15 cellular contexts compared by ENCODE assay signal in the genomic region with DNA sequence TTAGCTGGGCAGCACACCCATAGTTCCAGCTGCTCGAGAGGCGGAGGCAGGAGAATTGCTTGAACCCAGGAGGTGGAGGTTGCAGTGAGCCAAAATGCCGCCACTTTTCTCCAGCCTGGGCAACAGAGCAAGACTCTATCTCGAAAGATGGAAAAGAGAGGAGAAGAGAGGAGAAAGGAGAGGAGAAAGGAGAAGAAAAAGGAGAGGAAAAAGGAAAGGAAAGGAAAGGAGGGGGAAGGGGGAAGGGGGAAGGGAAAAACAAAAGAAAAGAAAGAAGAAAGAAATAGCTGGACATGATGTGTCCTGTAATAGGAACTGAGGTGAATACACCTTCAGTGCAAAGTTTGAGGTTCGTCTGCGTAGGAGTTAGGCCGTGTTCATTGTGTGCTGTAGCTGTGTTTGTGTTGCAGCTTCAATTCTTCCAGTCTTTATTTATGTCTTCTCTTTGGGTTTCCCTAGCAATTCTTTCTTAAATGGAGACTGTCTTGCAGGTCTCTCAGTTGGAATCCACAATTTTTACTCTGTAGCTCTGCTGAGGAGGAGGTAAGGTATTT. TPM values are rescaled to one million over a fixed set of nuclear protein-coding genes. Genes with fewer than 3 reads are reported as not detected.
DNase-seq lines count a peak whose midpoint lies in the region; ATAC-seq and TF ChIP-seq lines count a peak whose summit lies in the region.
"Had no signal": no experiment of that assay in that cellular context is flagged by ENCODE, and none has a peak within 500 bp of the region (broad histone marks: within the 10 kb centered on the region; RNA-seq: fewer than 3 reads in every experiment).

No MANE protein-coding gene starts in this region.

- no peak overlapping the region for H4K8ac ChIP-seq in mesendoderm (ENCODE audit: low read depth, low read length)

- no peak overlapping the region for H4K5ac ChIP-seq in mesendoderm (ENCODE audit: low read length)

- no peaks in the 10 kb centered on the region for H3K4me1 ChIP-seq in HEK293 (ENCODE audit: control insufficient read depth, insufficient read depth, low read length)
- H3K4me1 ChIP-seq in mesendoderm (ENCODE audit: control insufficient read depth, low read depth, low read length) = no peaks in the 10 kb centered on the region
- H3K4me1 ChIP-seq in effector memory CD4-positive, alpha-beta T cell (ENCODE audit: control insufficient read depth, insufficient read depth, low read length, poor library complexity, severe bottlenecking) = no peaks in the 10 kb centered on the region

- H3K79me1 ChIP-seq in mesendoderm (ENCODE audit: low read length) = peaks cover under 1% of the 10 kb centered on the region

- WGBS in mesendoderm (ENCODE audit: extremely low coverage, insufficient coverage, low lambda C conversion rate) = no CpG with 5 or more reads among the region's 7 CpGs

- no peak for DNase-seq in central memory CD8-positive, alpha-beta T cell (ENCODE audit: low spot score in 2 of 2)
- peak; percentile 64 for DNase-seq in mesendoderm
- DNase-seq in effector memory CD4-positive, alpha-beta T cell = no peak
- no peak for DNase-seq in activated T-cell treated with anti-CD3 and anti-CD28 coated beads, Interleukin-2, amount 50 U/mL, for 1 hour
- DNase-seq: C1 segment of cervical spinal cord; Calu3; CD4-positive, alpha-beta memory T cell; COR-L47; DMS53; DMS79 treated with DMSO at 0.1 percent for 48 hours; GF-D8; GOT3; HCEC 1CT had no signal

- H3K36me3 Mint-ChIP-seq in central memory CD8-positive, alpha-beta T cell (ENCODE audit: insufficient read depth) = peaks cover 20% of the 10 kb centered on the region

- peaks cover 17% of the 10 kb centered on the region for H3K9me3 ChIP-seq in HEK293 (ENCODE audit: control insufficient read depth, insufficient read depth, low read depth, low read length)
- no peaks in the 10 kb centered on the region for H3K9me3 ChIP-seq in effector memory CD4-positive, alpha-beta T cell (ENCODE audit: control insufficient read depth, low read length)

- no peaks in the 10 kb centered on the region for H3K79me2 ChIP-seq in mesendoderm (ENCODE audit: control insufficient read depth, insufficient read depth, low read length)

- H3K27ac ChIP-seq in HEK293 (ENCODE audit: extremely low read depth, low read depth, low read length) (no peak overlapping the region), mesendoderm (ENCODE audit: low read depth, low read length) (no peak overlapping the region)
- no peak overlapping the region for H3K27ac ChIP-seq in effector memory CD4-positive, alpha-beta T cell (ENCODE audit: insufficient read depth, low read length, poor library complexity, severe bottlenecking)

- peaks cover 12% of the 10 kb centered on the region for H3K9me3 Mint-ChIP-seq in central memory CD8-positive, alpha-beta T cell

- H3K23ac ChIP-seq in mesendoderm (ENCODE audit: low read length) = no peak overlapping the region

- H3K27ac Mint-ChIP-seq in central memory CD8-positive, alpha-beta T cell (ENCODE audit: low read depth) = peak overlapping the region; percentile 41

- CTCF ChIA-PET in HEK293 (lab: Yijun Ruan, JAX) = no interaction called here

- H3K18ac ChIP-seq in mesendoderm (ENCODE audit: low read length) = no peak overlapping the region

- no peak overlapping the region for H3K4me3 Mint-ChIP-seq in central memory CD8-positive, alpha-beta T cell
- H3K4me3 Mint-ChIP-seq: CD4-positive, alpha-beta memory T cell had no signal

- H3K4me3 ChIP-seq in HEK293 (ENCODE audit: low read depth, low read length) (no peak overlapping the region), mesendoderm (ENCODE audit: low read length) (no peak overlapping the region)
- H3K4me3 ChIP-seq in effector memory CD4-positive, alpha-beta T cell (ENCODE audit: insufficient read depth, low read depth, low read length, poor library complexity, severe bottlenecking) = no peak overlapping the region

- H3K56ac ChIP-seq in mesendoderm (ENCODE audit: low read length) = no peak overlapping the region

- no peak for TF ChIP-seq CTCF in HEK293 (tag by site-specific recombination; IDR thresholded peaks at IDR 0.05)

- H3K4ac ChIP-seq in mesendoderm (ENCODE audit: low read depth, low read length) = no peak overlapping the region

- POLR2A ChIA-PET in HEK293 (lab: Yijun Ruan, JAX) = interaction anchor here (1.1 kb wide), 1 partner anchor 14 kb away, joined by 3 read pairs; a partner anchor contains a TSS

- no peak overlapping the region for H2AK5ac ChIP-seq in mesendoderm (ENCODE audit: low read length)

- no peak overlapping the region for H3K9ac ChIP-seq in mesendoderm (ENCODE audit: low read length)

- H2BK5ac ChIP-seq in mesendoderm (ENCODE audit: low read length) = no peak overlapping the region

- H3K4me2 ChIP-seq in mesendoderm (ENCODE audit: low read length) = no peak overlapping the region

- H2BK120ac ChIP-seq in mesendoderm (ENCODE audit: low read depth, low read length) = no peak overlapping the region

- H3K27me3 ChIP-seq in mesendoderm (ENCODE audit: insufficient read depth, low read length, poor library complexity) = no peaks in the 10 kb centered on the region
- H3K27me3 ChIP-seq in effector memory CD4-positive, alpha-beta T cell (replicated peaks; ENCODE audit: control insufficient read depth, insufficient read depth, low read length, poor library complexity, severe bottlenecking) = no peaks in the 10 kb centered on the region

- no peak overlapping the region for H2BK15ac ChIP-seq in mesendoderm (replicated peaks; ENCODE audit: low read depth)

- H3K27me3 Mint-ChIP-seq in central memory CD8-positive, alpha-beta T cell = no peaks in the 10 kb centered on the region
- H3K27me3 Mint-ChIP-seq: CD4-positive, alpha-beta memory T cell had no signal

- peaks cover 75 to 98% of the 10 kb centered on the region in 2 experiments for H3K36me3 ChIP-seq in HEK293 (ENCODE audit: control insufficient read depth in 2 of 2, insufficient read depth in 1 of 2, low read length in 2 of 2)
- H3K36me3 ChIP-seq in mesendoderm (ENCODE audit: control insufficient read depth, insufficient read depth, low read length) = peaks cover under 1% of the 10 kb centered on the region
- peaks cover 20% of the 10 kb centered on the region for H3K36me3 ChIP-seq in effector memory CD4-positive, alpha-beta T cell (ENCODE audit: control insufficient read depth, insufficient read depth, low read length)

- H3K4me1 Mint-ChIP-seq in central memory CD8-positive, alpha-beta T cell = peaks cover 1% of the 10 kb centered on the region
- H3K4me1 Mint-ChIP-seq: CD4-positive, alpha-beta memory T cell had no signal

- no peak for ATAC-seq in central memory CD8-positive, alpha-beta T cell (replicated peaks; ENCODE audit: extremely low read depth, poor library complexity, severe bottlenecking)
- no peak for ATAC-seq in GM21528 (IDR thresholded peaks at IDR 0.05; ENCODE audit: low FRiP score, unreplicated experiment)

TF ChIP-seq in HEK293, 187 proteins besides CTCF, POLR2A, EP300 and RAD21:
- TF ChIP-seq ZBTB21 (tag by site-specific recombination; IDR thresholded peaks at IDR 0.05) (0 out of 2 replicates have a peak, but pooled peaks have one; percentile 16), ZNF214 (tag by site-specific recombination; IDR thresholded peaks at IDR 0.05; ENCODE audit: borderline replicate concordance) (no peak), PRDM1 (tag by site-specific recombination; IDR thresholded peaks at IDR 0.05) (peak; percentile 99)

RNA-seq across cellular contexts. Expression of a gene that starts 13.4 kb away (rescaled TPM):
- 5.6 TPM for polyA plus RNA-seq in mesendoderm (2013, experiment 1 of 2)
- polyA plus RNA-seq in mesendoderm (2013, experiment 2 of 2) = 5.6 TPM

RNA-seq across cellular contexts. Expression of a gene that starts 50.9 kb away (rescaled TPM):
- polyA plus RNA-seq in mesendoderm (2013, experiment 1 of 2) = 1.6 TPM
- 1.7 TPM for polyA plus RNA-seq in mesendoderm (2013, experiment 2 of 2)
